ENCODE assay signal across 8 cellular contexts in genomic region chr6:132669690-132670291, GRCh38. TPM values are rescaled to one million over a fixed set of nuclear protein-coding genes. Genes with fewer than 3 reads are reported as not detected.
DNase-seq lines count a peak whose midpoint lies in the region; ATAC-seq and TF ChIP-seq lines count a peak whose summit lies in the region.

No MANE protein-coding gene starts in this region.

- CTCF ChIA-PET in activated CD4-positive, alpha-beta memory T cell treated with anti-CD3 and anti-CD28 coated beads, Interleukin-2, amount 10 ng/mL, durations not matched to agents 7 days and 5 days (lab: Charles Lee): interaction anchor here (0.6 to 4.9 kb wide), 25 partner anchors 9 to 378 kb away, joined by 3 to 55 read pairs (median 6); partner anchors contain the start of genes SLC18B1 and TAAR1

- peaks cover 4% of the 10 kb centered on the region for H3K4me1 ChIP-seq in CD4-positive, CD25-positive, alpha-beta regulatory T cell (ENCODE audit: control insufficient read depth, insufficient read depth, low read length, poor library complexity, severe bottlenecking)
- peaks cover 0 to 5% (median 0%) of the 10 kb centered on the region in 3 donors for H3K4me1 ChIP-seq in esophagus squamous epithelium

- no peak overlapping the region for H3K27ac ChIP-seq in CD4-positive, CD25-positive, alpha-beta regulatory T cell (ENCODE audit: insufficient read depth, low read length, poor library complexity, severe bottlenecking)
- H3K27ac ChIP-seq in SK-N-MC (no peak overlapping the region), esophagus squamous epithelium (no peak overlapping the region)

- TF ChIP-seq CTCF in esophagus squamous epithelium (IDR thresholded peaks at IDR 0.05): peak in 5 of 6 experiments; percentile 41 to 70 (median 47)

- POLR2A ChIA-PET in activated CD4-positive, alpha-beta memory T cell treated with anti-CD3 and anti-CD28 coated beads, Interleukin-2, amount 10 ng/mL, durations not matched to agents 7 days and 5 days (lab: Charles Lee): interaction anchor here (1.2 to 2.8 kb wide), 4 partner anchors 83 to 145 kb away, joined by 3 to 11 read pairs (median 6); partner anchors contain the start of gene RPS12

- no peak overlapping the region for H3K9ac ChIP-seq in SK-N-MC (ENCODE audit: insufficient read length)

- no peak overlapping the region for H3K4me3 ChIP-seq in CD4-positive, CD25-positive, alpha-beta regulatory T cell (ENCODE audit: low read depth, low read length)
- H3K4me3 ChIP-seq in SK-N-MC (peak overlapping the region; percentile 57), esophagus squamous epithelium (no peak overlapping the region)

- H3K36me3 ChIP-seq in CD4-positive, CD25-positive, alpha-beta regulatory T cell (ENCODE audit: control insufficient read depth, insufficient read depth, low read length): no peaks in the 10 kb centered on the region
- H3K36me3 ChIP-seq in SK-N-MC (ENCODE audit: insufficient read depth, low read length) (no peaks in the 10 kb centered on the region), esophagus squamous epithelium (no peaks in the 10 kb centered on the region)

- peak in 2 of 3 donors; percentile 36 to 53 for DNase-seq in CD4-positive, CD25-positive, alpha-beta regulatory T cell
- DNase-seq in LHCN-M2 (ENCODE audit: low read depth) (peak; percentile 39), SK-N-MC (ENCODE audit: low read depth, low spot score) (no peak), esophagus squamous epithelium (lab: John Stamatoyannopoulos, UW) (no peak)
- DNase-seq in natural killer cell treated with Interleukin-12 subunit alpha and Interleukin-12 subunit beta and Interleukin-15 and Interleukin-18, amount 100 ng/mL, for 72 hours (ENCODE audit: low spot score): no peak
- DNase-seq in activated CD4-positive, alpha-beta memory T cell treated with anti-CD3 and anti-CD28 coated beads, Interleukin-2, amount 10 ng/mL, durations not matched to agents 7 days and 5 days: no peak
- no peak for DNase-seq in activated CD4-positive, alpha-beta T cell treated with anti-CD3 and anti-CD28 coated beads for 4 hours

- 0 to 2% methylated on average over 3 to 4 of the region's 4 CpGs for WGBS in esophagus squamous epithelium, 2 donors

- H3K9me3 ChIP-seq in CD4-positive, CD25-positive, alpha-beta regulatory T cell (ENCODE audit: control insufficient read depth in 2 of 2, low read length in 2 of 2): no peaks in the 10 kb centered on the region
- no peaks in the 10 kb centered on the region for H3K9me3 ChIP-seq in SK-N-MC (ENCODE audit: low read depth, low read length)
- H3K9me3 ChIP-seq in esophagus squamous epithelium: no peaks in the 10 kb centered on the region

- peak in 1 of 2 donors; percentile 47 for ATAC-seq in CD4-positive, CD25-positive, alpha-beta regulatory T cell (ENCODE audit: low read depth in 2 of 2)
- peak; percentile 57 for ATAC-seq in GM19324 (IDR thresholded peaks at IDR 0.05; ENCODE audit: low FRiP score, unreplicated experiment)
- ATAC-seq in natural killer cell treated with Interleukin-12 subunit alpha and Interleukin-12 subunit beta and Interleukin-15 and Interleukin-18, amount 100 ng/mL, for 72 hours: peak; percentile 71

- peaks cover 3% of the 10 kb centered on the region for H3K27me3 ChIP-seq in CD4-positive, CD25-positive, alpha-beta regulatory T cell (ENCODE audit: control insufficient read depth, insufficient read depth, low read length)
- no peaks in the 10 kb centered on the region for H3K27me3 ChIP-seq in esophagus squamous epithelium

- H3K36me3 Mint-ChIP-seq in CD4-positive, CD25-positive, alpha-beta regulatory T cell: no peaks in the 10 kb centered on the region
- no peaks in the 10 kb centered on the region for H3K36me3 Mint-ChIP-seq in natural killer cell treated with Interleukin-12 subunit alpha and Interleukin-12 subunit beta and Interleukin-15 and Interleukin-18, amount 100 ng/mL, for 72 hours
- H3K36me3 Mint-ChIP-seq in activated CD4-positive, alpha-beta memory T cell treated with anti-CD3 and anti-CD28 coated beads, Interleukin-2, amount 10 ng/mL, durations not matched to agents 7 days and 5 days (ENCODE audit: low read depth): no peaks in the 10 kb centered on the region

- peaks cover 4% of the 10 kb centered on the region for H3K27me3 Mint-ChIP-seq in CD4-positive, CD25-positive, alpha-beta regulatory T cell
- H3K27me3 Mint-ChIP-seq in natural killer cell treated with Interleukin-12 subunit alpha and Interleukin-12 subunit beta and Interleukin-15 and Interleukin-18, amount 100 ng/mL, for 72 hours: peaks cover 0 to 2% of the 10 kb centered on the region in 2 donors
- H3K27me3 Mint-ChIP-seq in activated CD4-positive, alpha-beta memory T cell treated with anti-CD3 and anti-CD28 coated beads, Interleukin-2, amount 10 ng/mL, durations not matched to agents 7 days and 5 days: peaks cover 11% of the 10 kb centered on the region

- no peak for TF ChIP-seq POLR2A in esophagus squamous epithelium (IDR thresholded peaks at IDR 0.05)

- intact Hi-C loops in esophagus squamous epithelium (cut with DNase I): loop anchor here (10.0 kb wide), 1 partner anchor 125 kb away; the partner anchor contains the start of gene SLC18B1

- H3K27ac Mint-ChIP-seq in CD4-positive, CD25-positive, alpha-beta regulatory T cell: no peak overlapping the region
- peak overlapping the region; percentile 56 to 62 for H3K27ac Mint-ChIP-seq in natural killer cell treated with Interleukin-12 subunit alpha and Interleukin-12 subunit beta and Interleukin-15 and Interleukin-18, amount 100 ng/mL, for 72 hours
- H3K27ac Mint-ChIP-seq in activated CD4-positive, alpha-beta memory T cell treated with anti-CD3 and anti-CD28 coated beads, Interleukin-2, amount 10 ng/mL, durations not matched to agents 7 days and 5 days: no peak overlapping the region

- peaks cover 0 to 2% (median 0%) of the 10 kb centered on the region in 7 donors for H3K9me3 Mint-ChIP-seq in CD4-positive, CD25-positive, alpha-beta regulatory T cell
- H3K9me3 Mint-ChIP-seq in natural killer cell treated with Interleukin-12 subunit alpha and Interleukin-12 subunit beta and Interleukin-15 and Interleukin-18, amount 100 ng/mL, for 72 hours: no peaks in the 10 kb centered on the region
- no peaks in the 10 kb centered on the region for H3K9me3 Mint-ChIP-seq in activated CD4-positive, alpha-beta memory T cell treated with anti-CD3 and anti-CD28 coated beads, Interleukin-2, amount 10 ng/mL, durations not matched to agents 7 days and 5 days

- H3K4me1 Mint-ChIP-seq in CD4-positive, CD25-positive, alpha-beta regulatory T cell: peaks cover 0 to 4% (median 4%) of the 10 kb centered on the region in 4 donors
- H3K4me1 Mint-ChIP-seq in natural killer cell treated with Interleukin-12 subunit alpha and Interleukin-12 subunit beta and Interleukin-15 and Interleukin-18, amount 100 ng/mL, for 72 hours (ENCODE audit: low read depth in 2 of 2): peaks cover 23 to 30% of the 10 kb centered on the region in 2 donors
- peaks cover 9% of the 10 kb centered on the region for H3K4me1 Mint-ChIP-seq in activated CD4-positive, alpha-beta memory T cell treated with anti-CD3 and anti-CD28 coated beads, Interleukin-2, amount 10 ng/mL, durations not matched to agents 7 days and 5 days

- no peak overlapping the region for H3K4me3 Mint-ChIP-seq in CD4-positive, CD25-positive, alpha-beta regulatory T cell
- peak overlapping the region; percentile 55 for H3K4me3 Mint-ChIP-seq in natural killer cell treated with Interleukin-12 subunit alpha and Interleukin-12 subunit beta and Interleukin-15 and Interleukin-18, amount 100 ng/mL, for 72 hours
- H3K4me3 Mint-ChIP-seq in activated CD4-positive, alpha-beta memory T cell treated with anti-CD3 and anti-CD28 coated beads, Interleukin-2, amount 10 ng/mL, durations not matched to agents 7 days and 5 days: no peak overlapping the region

RNA-seq across cellular contexts. Expression of gene TAAR1, which starts 10.8 kb away (rescaled TPM):
- not detected for total RNA-seq in CD4-positive, CD25-positive, alpha-beta regulatory T cell
- polyA plus RNA-seq in CD4-positive, CD25-positive, alpha-beta regulatory T cell: not detected
- total RNA-seq in LHCN-M2 (2014; rRNA removed) (not detected in 2 replicates), esophagus squamous epithelium (not detected)
- polyA plus RNA-seq in LHCN-M2 (2012): not detected
- total RNA-seq in natural killer cell treated with Interleukin-12 subunit alpha and Interleukin-12 subunit beta and Interleukin-15 and Interleukin-18, amount 100 ng/mL, for 72 hours: not detected
- total RNA-seq in activated CD4-positive, alpha-beta memory T cell treated with anti-CD3 and anti-CD28 coated beads, Interleukin-2, amount 10 ng/mL, durations not matched to agents 7 days and 5 days: not detected

RNA-seq across cellular contexts. Expression of gene VNN1, which starts 44.1 kb away (rescaled TPM):
- total RNA-seq in CD4-positive, CD25-positive, alpha-beta regulatory T cell: not detected
- polyA plus RNA-seq in CD4-positive, CD25-positive, alpha-beta regulatory T cell: under 1 TPM in 1 of 4 donors, not detected in 3; 0.07 TPM
- 4.2 and 6.6 TPM in 2 replicates for total RNA-seq in LHCN-M2 (2014; rRNA removed)
- polyA plus RNA-seq in LHCN-M2 (2012): 0.49 TPM
- total RNA-seq in esophagus squamous epithelium: 1 to 10 TPM; 1.1 to 5.4 (median 2.1) TPM
- total RNA-seq in natural killer cell treated with Interleukin-12 subunit alpha and Interleukin-12 subunit beta and Interleukin-15 and Interleukin-18, amount 100 ng/mL, for 72 hours: 1 to 10 TPM in 1 of 2 donors, under 1 TPM in 1; 0.83 to 1.6 TPM
- not detected for total RNA-seq in activated CD4-positive, alpha-beta memory T cell treated with anti-CD3 and anti-CD28 coated beads, Interleukin-2, amount 10 ng/mL, durations not matched to agents 7 days and 5 days

RNA-seq across cellular contexts. Expression of gene TAAR2, which starts 45.7 kb away (rescaled TPM):
- total RNA-seq in CD4-positive, CD25-positive, alpha-beta regulatory T cell: not detected
- not detected for polyA plus RNA-seq in CD4-positive, CD25-positive, alpha-beta regulatory T cell
- total RNA-seq in LHCN-M2 (2014; rRNA removed): not detected in 2 replicates
- not detected for polyA plus RNA-seq in LHCN-M2 (2012)
- total RNA-seq in esophagus squamous epithelium: not detected
- not detected for total RNA-seq in natural killer cell treated with Interleukin-12 subunit alpha and Interleukin-12 subunit beta and Interleukin-15 and Interleukin-18, amount 100 ng/mL, for 72 hours
- not detected for total RNA-seq in activated CD4-positive, alpha-beta memory T cell treated with anti-CD3 and anti-CD28 coated beads, Interleukin-2, amount 10 ng/mL, durations not matched to agents 7 days and 5 days

Comparison
In these comparisons a context has a peak if more than half of its experiments do, and no peak if none do; other contexts are left out.
1. DNase-seq: peak in CD4-positive, CD25-positive, alpha-beta regulatory T cell (2 of 3) and LHCN-M2 (single experiment); none in SK-N-MC (single experiment), esophagus squamous epithelium (single experiment), natural killer cell treated with Interleukin-12 subunit alpha and Interleukin-12 subunit beta and Interleukin-15 and Interleukin-18, amount 100 ng/mL, for 72 hours (single experiment), activated CD4-positive, alpha-beta memory T cell treated with anti-CD3 and anti-CD28 coated beads, Interleukin-2, amount 10 ng/mL, durations not matched to agents 7 days and 5 days (single experiment) and activated CD4-positive, alpha-beta T cell treated with anti-CD3 and anti-CD28 coated beads for 4 hours (0 of 2).
2. H3K27ac Mint-ChIP-seq: peak in natural killer cell treated with Interleukin-12 subunit alpha and Interleukin-12 subunit beta and Interleukin-15 and Interleukin-18, amount 100 ng/mL, for 72 hours (2 of 2); none in CD4-positive, CD25-positive, alpha-beta regulatory T cell (0 of 3) and activated CD4-positive, alpha-beta memory T cell treated with anti-CD3 and anti-CD28 coated beads, Interleukin-2, amount 10 ng/mL, durations not matched to agents 7 days and 5 days (single experiment).